In the genomic region with DNA sequence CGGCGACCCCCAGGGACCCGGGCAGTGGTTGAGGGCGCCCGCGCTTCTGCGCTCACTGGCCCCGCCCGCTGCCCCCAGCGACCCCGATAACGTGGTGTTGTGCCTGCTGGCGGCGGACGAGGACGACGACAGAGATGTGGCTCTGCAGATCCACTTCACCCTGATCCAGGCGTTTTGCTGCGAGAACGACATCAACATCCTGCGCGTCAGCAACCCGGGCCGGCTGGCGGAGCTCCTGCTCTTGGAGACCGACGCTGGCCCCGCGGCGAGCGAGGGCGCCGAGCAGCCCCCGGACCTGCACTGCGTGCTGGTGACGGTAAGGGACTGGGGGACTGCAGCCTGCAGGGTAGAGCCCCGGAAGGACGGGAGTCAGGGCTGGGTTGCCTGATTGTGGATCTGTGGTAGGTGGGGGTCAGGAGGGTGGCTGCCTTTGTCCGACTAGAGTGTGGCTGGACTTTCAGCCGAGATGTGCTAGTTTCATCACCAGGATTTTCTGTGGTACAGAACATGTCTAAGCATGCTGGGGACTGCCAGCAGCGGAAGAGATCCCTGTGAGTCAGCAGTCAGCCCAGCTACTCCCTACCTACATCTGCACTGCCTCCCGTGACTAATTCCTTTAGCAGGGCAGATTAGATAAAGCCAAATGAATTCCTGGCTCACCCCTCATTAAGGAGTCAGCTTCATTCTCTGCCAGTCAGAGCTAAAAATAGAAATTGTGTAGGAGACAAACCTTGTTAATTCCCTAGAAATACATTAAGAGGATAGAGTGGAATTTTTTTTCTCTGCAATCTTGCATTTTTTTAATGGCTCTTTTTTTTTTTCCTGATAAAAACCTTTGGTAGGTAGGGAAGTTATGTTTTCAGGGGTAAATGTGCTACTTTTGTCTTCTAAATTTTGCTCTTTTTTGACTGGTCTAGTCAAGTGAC, we compare ENCODE assay signal across 1 cellular context.
TF ChIP-seq lines count a peak whose summit lies in the region.

No MANE protein-coding gene starts in this region.

TF ChIP-seq in K562, 482 proteins besides CTCF, POLR2A, EP300 and RAD21 (continued from another document and continues in another):
- TF ChIP-seq, protein P1, sequence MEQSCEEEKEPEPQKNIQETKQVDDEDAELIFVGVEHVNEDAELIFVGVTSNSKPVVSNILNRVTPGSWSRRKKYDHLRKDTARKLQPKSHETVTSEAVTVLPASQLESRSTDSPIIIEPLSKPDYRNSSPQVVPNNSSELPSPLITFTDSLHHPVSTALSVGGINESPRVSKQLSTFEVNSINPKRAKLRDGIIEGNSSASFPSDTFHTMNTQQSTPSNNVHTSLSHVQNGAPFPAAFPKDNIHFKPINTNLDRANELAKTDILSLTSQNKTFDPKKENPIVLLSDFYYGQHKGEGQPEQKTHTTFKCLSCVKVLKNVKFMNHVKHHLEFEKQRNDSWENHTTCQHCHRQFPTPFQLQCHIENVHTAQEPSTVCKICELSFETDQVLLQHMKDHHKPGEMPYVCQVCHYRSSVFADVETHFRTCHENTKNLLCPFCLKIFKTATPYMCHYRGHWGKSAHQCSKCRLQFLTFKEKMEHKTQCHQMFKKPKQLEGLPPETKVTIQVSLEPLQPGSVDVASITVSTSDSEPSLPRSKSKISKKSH (CRISPR knock-in tag; IDR thresholded peaks at IDR 0.05) = no peak
- TF ChIP-seq, protein P2, sequence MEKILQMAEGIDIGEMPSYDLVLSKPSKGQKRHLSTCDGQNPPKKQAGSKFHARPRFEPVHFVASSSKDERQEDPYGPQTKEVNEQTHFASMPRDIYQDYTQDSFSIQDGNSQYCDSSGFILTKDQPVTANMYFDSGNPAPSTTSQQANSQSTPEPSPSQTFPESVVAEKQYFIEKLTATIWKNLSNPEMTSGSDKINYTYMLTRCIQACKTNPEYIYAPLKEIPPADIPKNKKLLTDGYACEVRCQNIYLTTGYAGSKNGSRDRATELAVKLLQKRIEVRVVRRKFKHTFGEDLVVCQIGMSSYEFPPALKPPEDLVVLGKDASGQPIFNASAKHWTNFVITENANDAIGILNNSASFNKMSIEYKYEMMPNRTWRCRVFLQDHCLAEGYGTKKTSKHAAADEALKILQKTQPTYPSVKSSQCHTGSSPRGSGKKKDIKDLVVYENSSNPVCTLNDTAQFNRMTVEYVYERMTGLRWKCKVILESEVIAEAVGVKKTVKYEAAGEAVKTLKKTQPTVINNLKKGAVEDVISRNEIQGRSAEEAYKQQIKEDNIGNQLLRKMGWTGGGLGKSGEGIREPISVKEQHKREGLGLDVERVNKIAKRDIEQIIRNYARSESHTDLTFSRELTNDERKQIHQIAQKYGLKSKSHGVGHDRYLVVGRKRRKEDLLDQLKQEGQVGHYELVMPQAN (IDR thresholded peaks at IDR 0.05; ENCODE audit: borderline replicate concordance) = no peak
- TF ChIP-seq MAFK (IDR thresholded peaks at IDR 0.05; ENCODE audit: low read length) (peak; percentile 80), SMARCA4 (IDR thresholded peaks at IDR 0.05) (peak; percentile 97), SAFB (IDR thresholded peaks at IDR 0.05; ENCODE audit: borderline replicate concordance, low read depth, low read length) (no peak), GTF2E2 (tag; IDR thresholded peaks at IDR 0.05) (no peak), RCOR1 (IDR thresholded peaks at IDR 0.05; ENCODE audit: borderline replicate concordance in 1 of 2, low read depth in 2 of 2, low read length in 2 of 2) (peak; percentile 69 to 95; a peak in 3 of 4 replicates), NR2C1 (IDR thresholded peaks at IDR 0.05) (no peak), NR2C1 (tag; IDR thresholded peaks at IDR 0.05) (0 out of 2 replicates have a peak, but pooled peaks have one; percentile 18), GATAD2A (IDR thresholded peaks at IDR 0.05) (peak; percentile 81; the same call in 1 of the 2 replicates), FOXJ2 (tag; IDR thresholded peaks at IDR 0.05) (no peak; the same call in 1 of the 2 replicates), ZNF124 (CRISPR knock-in tag; IDR thresholded peaks at IDR 0.05) (no peak), PRPF4 (IDR thresholded peaks at IDR 0.05; ENCODE audit: insufficient read depth, low read depth, low read length, poor library complexity, severe bottlenecking) (no peak), STAT5A (IDR thresholded peaks at IDR 0.05; ENCODE audit: borderline replicate concordance, low read length) (peak; percentile 76), NFE2 (IDR thresholded peaks at IDR 0.05; ENCODE audit: low read depth) (peak; percentile 96), HLTF (IDR thresholded peaks at IDR 0.05) (no peak), PHB (CRISPR knock-in tag; IDR thresholded peaks at IDR 0.05) (no peak), ZNF274 (IDR thresholded peaks at IDR 0.05; ENCODE audit: borderline replicate concordance, low read depth, low read length) (0 out of 2 replicates have a peak, but pooled peaks have one; percentile 47), CCAR2 (IDR thresholded peaks at IDR 0.05; ENCODE audit: low read depth, low read length) (no peak), SREBF1 (IDR thresholded peaks at IDR 0.05; ENCODE audit: borderline replicate concordance, low read depth, low read length) (no peak), YBX1 (IDR thresholded peaks at IDR 0.05) (no peak), SIN3A (IDR thresholded peaks at IDR 0.05; ENCODE audit: borderline replicate concordance in 2 of 2, control insufficient read depth in 1 of 2, low read depth in 2 of 2, low read length in 2 of 2) (peak; percentile 67 to 82; a peak in 2 of 4 replicates), GABPA (tag; conservative IDR thresholded peaks at IDR 0.05; ENCODE audit: low read depth) (no peak; the same call in 1 of the 2 replicates), TFAM (CRISPR knock-in tag; conservative IDR thresholded peaks at IDR 0.05) (no peak), OTX1 (CRISPR knock-in tag; IDR thresholded peaks at IDR 0.05) (no peak), PYGO2 (tag; IDR thresholded peaks at IDR 0.05) (0 out of 2 replicates have a peak, but pooled peaks have one; percentile 55), ATF7 (IDR thresholded peaks at IDR 0.05) (peak; percentile 86), SMARCE1 (IDR thresholded peaks at IDR 0.05) (peak; percentile 97), SP1 (CRISPR knock-in tag; IDR thresholded peaks at IDR 0.05) (peak; percentile 86), RBM17 (IDR thresholded peaks at IDR 0.05; ENCODE audit: borderline replicate concordance, low read depth, low read length) (no peak)
- TF ChIP-seq, protein P3, sequence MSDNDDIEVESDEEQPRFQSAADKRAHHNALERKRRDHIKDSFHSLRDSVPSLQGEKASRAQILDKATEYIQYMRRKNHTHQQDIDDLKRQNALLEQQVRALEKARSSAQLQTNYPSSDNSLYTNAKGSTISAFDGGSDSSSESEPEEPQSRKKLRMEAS (CRISPR knock-in tag; IDR thresholded peaks at IDR 0.05) = peak; percentile 44
- TF ChIP-seq, protein P4, sequence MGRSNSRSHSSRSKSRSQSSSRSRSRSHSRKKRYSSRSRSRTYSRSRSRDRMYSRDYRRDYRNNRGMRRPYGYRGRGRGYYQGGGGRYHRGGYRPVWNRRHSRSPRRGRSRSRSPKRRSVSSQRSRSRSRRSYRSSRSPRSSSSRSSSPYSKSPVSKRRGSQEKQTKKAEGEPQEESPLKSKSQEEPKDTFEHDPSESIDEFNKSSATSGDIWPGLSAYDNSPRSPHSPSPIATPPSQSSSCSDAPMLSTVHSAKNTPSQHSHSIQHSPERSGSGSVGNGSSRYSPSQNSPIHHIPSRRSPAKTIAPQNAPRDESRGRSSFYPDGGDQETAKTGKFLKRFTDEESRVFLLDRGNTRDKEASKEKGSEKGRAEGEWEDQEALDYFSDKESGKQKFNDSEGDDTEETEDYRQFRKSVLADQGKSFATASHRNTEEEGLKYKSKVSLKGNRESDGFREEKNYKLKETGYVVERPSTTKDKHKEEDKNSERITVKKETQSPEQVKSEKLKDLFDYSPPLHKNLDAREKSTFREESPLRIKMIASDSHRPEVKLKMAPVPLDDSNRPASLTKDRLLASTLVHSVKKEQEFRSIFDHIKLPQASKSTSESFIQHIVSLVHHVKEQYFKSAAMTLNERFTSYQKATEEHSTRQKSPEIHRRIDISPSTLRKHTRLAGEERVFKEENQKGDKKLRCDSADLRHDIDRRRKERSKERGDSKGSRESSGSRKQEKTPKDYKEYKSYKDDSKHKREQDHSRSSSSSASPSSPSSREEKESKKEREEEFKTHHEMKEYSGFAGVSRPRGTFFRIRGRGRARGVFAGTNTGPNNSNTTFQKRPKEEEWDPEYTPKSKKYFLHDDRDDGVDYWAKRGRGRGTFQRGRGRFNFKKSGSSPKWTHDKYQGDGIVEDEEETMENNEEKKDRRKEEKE (IDR thresholded peaks at IDR 0.05; ENCODE audit: borderline replicate concordance in 1 of 2, control insufficient read depth in 1 of 2, low read depth in 2 of 2, low read length in 1 of 2) = 0 out of 4 replicates have a peak, but pooled peaks of 1 of the 2 experiments have one; percentile 16
- TF ChIP-seq, protein P5, sequence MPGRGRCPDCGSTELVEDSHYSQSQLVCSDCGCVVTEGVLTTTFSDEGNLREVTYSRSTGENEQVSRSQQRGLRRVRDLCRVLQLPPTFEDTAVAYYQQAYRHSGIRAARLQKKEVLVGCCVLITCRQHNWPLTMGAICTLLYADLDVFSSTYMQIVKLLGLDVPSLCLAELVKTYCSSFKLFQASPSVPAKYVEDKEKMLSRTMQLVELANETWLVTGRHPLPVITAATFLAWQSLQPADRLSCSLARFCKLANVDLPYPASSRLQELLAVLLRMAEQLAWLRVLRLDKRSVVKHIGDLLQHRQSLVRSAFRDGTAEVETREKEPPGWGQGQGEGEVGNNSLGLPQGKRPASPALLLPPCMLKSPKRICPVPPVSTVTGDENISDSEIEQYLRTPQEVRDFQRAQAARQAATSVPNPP (IDR thresholded peaks at IDR 0.05; ENCODE audit: borderline replicate concordance, insufficient read depth, insufficient read length) = no peak
- TF ChIP-seq, protein P6, sequence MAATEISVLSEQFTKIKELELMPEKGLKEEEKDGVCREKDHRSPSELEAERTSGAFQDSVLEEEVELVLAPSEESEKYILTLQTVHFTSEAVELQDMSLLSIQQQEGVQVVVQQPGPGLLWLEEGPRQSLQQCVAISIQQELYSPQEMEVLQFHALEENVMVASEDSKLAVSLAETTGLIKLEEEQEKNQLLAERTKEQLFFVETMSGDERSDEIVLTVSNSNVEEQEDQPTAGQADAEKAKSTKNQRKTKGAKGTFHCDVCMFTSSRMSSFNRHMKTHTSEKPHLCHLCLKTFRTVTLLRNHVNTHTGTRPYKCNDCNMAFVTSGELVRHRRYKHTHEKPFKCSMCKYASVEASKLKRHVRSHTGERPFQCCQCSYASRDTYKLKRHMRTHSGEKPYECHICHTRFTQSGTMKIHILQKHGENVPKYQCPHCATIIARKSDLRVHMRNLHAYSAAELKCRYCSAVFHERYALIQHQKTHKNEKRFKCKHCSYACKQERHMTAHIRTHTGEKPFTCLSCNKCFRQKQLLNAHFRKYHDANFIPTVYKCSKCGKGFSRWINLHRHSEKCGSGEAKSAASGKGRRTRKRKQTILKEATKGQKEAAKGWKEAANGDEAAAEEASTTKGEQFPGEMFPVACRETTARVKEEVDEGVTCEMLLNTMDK (IDR thresholded peaks at IDR 0.05; ENCODE audit: borderline replicate concordance, insufficient read depth, low read depth, low read length, poor library complexity, severe bottlenecking) = no peak
- TF ChIP-seq, protein P7, sequence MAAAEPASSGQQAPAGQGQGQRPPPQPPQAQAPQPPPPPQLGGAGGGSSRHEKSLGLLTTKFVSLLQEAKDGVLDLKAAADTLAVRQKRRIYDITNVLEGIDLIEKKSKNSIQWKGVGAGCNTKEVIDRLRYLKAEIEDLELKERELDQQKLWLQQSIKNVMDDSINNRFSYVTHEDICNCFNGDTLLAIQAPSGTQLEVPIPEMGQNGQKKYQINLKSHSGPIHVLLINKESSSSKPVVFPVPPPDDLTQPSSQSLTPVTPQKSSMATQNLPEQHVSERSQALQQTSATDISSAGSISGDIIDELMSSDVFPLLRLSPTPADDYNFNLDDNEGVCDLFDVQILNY (CRISPR knock-in tag; IDR thresholded peaks at IDR 0.05) = 0 out of 2 replicates have a peak, but pooled peaks have one; percentile 77
- TF ChIP-seq, protein P8, sequence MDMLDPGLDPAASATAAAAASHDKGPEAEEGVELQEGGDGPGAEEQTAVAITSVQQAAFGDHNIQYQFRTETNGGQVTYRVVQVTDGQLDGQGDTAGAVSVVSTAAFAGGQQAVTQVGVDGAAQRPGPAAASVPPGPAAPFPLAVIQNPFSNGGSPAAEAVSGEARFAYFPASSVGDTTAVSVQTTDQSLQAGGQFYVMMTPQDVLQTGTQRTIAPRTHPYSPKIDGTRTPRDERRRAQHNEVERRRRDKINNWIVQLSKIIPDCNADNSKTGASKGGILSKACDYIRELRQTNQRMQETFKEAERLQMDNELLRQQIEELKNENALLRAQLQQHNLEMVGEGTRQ (CRISPR knock-in tag; IDR thresholded peaks at IDR 0.05) = no peak
- TF ChIP-seq, protein P9, sequence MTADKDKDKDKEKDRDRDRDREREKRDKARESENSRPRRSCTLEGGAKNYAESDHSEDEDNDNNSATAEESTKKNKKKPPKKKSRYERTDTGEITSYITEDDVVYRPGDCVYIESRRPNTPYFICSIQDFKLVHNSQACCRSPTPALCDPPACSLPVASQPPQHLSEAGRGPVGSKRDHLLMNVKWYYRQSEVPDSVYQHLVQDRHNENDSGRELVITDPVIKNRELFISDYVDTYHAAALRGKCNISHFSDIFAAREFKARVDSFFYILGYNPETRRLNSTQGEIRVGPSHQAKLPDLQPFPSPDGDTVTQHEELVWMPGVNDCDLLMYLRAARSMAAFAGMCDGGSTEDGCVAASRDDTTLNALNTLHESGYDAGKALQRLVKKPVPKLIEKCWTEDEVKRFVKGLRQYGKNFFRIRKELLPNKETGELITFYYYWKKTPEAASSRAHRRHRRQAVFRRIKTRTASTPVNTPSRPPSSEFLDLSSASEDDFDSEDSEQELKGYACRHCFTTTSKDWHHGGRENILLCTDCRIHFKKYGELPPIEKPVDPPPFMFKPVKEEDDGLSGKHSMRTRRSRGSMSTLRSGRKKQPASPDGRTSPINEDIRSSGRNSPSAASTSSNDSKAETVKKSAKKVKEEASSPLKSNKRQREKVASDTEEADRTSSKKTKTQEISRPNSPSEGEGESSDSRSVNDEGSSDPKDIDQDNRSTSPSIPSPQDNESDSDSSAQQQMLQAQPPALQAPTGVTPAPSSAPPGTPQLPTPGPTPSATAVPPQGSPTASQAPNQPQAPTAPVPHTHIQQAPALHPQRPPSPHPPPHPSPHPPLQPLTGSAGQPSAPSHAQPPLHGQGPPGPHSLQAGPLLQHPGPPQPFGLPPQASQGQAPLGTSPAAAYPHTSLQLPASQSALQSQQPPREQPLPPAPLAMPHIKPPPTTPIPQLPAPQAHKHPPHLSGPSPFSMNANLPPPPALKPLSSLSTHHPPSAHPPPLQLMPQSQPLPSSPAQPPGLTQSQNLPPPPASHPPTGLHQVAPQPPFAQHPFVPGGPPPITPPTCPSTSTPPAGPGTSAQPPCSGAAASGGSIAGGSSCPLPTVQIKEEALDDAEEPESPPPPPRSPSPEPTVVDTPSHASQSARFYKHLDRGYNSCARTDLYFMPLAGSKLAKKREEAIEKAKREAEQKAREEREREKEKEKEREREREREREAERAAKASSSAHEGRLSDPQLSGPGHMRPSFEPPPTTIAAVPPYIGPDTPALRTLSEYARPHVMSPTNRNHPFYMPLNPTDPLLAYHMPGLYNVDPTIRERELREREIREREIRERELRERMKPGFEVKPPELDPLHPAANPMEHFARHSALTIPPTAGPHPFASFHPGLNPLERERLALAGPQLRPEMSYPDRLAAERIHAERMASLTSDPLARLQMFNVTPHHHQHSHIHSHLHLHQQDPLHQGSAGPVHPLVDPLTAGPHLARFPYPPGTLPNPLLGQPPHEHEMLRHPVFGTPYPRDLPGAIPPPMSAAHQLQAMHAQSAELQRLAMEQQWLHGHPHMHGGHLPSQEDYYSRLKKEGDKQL (CRISPR knock-in tag; IDR thresholded peaks at IDR 0.05; ENCODE audit: borderline replicate concordance) = peak; percentile 52; the same call in 1 of the 2 replicates
